ENCODE assay signal across 21 cellular contexts in genomic region chr7:70556761-70557160, GRCh38.
DNase-seq lines count a peak whose midpoint lies in the region; ATAC-seq, FAIRE-seq and TF ChIP-seq lines count a peak whose summit lies in the region.
"Had no signal": no experiment of that assay in that cellular context is flagged by ENCODE, and none has a peak within 500 bp of the region (broad histone marks: within the 10 kb centered on the region; RNA-seq: fewer than 3 reads in every experiment).

No MANE protein-coding gene starts in this region.

- DNase-seq in right lobe of liver, result no peak
- no peak for DNase-seq in HepG2 (ENCODE audit: low spot score)
- no peak for DNase-seq in glutamatergic neuron
- DNase-seq in nephron progenitor cell, result no peak
- DNase-seq in CD4-positive, alpha-beta memory T cell, result no peak
- no peak for DNase-seq in GM19239 (ENCODE audit: insufficient read length, low spot score)
- DNase-seq: 8988T; ACHN; BE2C; C1 segment of cervical spinal cord; Caco-2; Calu3; CD4-positive, CD25-positive, alpha-beta regulatory T cell; CD8-positive, alpha-beta T cell; DMS79 treated with DMSO at 0.1 percent for 48 hours; GF-D8 had no signal

- no peak for TF ChIP-seq CTCF in right lobe of liver (IDR thresholded peaks at IDR 0.05)
- TF ChIP-seq CTCF in HepG2 (CRISPR knock-in tag; IDR thresholded peaks at IDR 0.05), result no peak
- TF ChIP-seq CTCF in glutamatergic neuron (IDR thresholded peaks at IDR 0.05; ENCODE audit: partially characterized antibody, unreplicated experiment), result no peak
- no peak for TF ChIP-seq CTCF in nephron progenitor cell (IDR thresholded peaks at IDR 0.05)

- peaks cover 33% of the 10 kb centered on the region for H3K9me3 Mint-ChIP-seq in glutamatergic neuron (ENCODE audit: unreplicated experiment)
- peaks cover 21% of the 10 kb centered on the region for H3K9me3 Mint-ChIP-seq in nephron progenitor cell
- H3K9me3 Mint-ChIP-seq in CD4-positive, alpha-beta memory T cell, result peaks cover 0 to 18% (median 7%) of the 10 kb centered on the region in 8 donors

- H3K4me3 ChIP-seq in right lobe of liver (no peak overlapping the region), HepG2 (replicated peaks in 1 of 3; ENCODE audit: insufficient read depth in 1 of 3, low read depth in 2 of 3, low read length in 3 of 3) (no peak overlapping the region)
- no peak overlapping the region for H3K4me3 ChIP-seq in CD4-positive, alpha-beta memory T cell (ENCODE audit: low read length in 2 of 2)
- H3K4me3 ChIP-seq: BLaER1 had no signal

- H3K27me3 ChIP-seq in right lobe of liver (no peaks in the 10 kb centered on the region), HepG2 (ENCODE audit: control insufficient read depth in 1 of 2, insufficient read depth in 2 of 2, low read length in 2 of 2) (no peaks in the 10 kb centered on the region)
- H3K27me3 ChIP-seq in CD4-positive, alpha-beta memory T cell (ENCODE audit: insufficient read depth, low read length), result no peaks in the 10 kb centered on the region
- H3K27me3 ChIP-seq: BE2C, BLaER1 had no signal

- intact Hi-C loops in right lobe of liver (cut with DNase I), result no loop called here
- intact Hi-C loops in HepG2 (cut with micrococcal nuclease; ENCODE audit: unreplicated experiment), result no loop called here
- intact Hi-C loops in CD4-positive, alpha-beta memory T cell (cut with micrococcal nuclease), result no loop called here

- H3K36me3 ChIP-seq in right lobe of liver (no peaks in the 10 kb centered on the region), HepG2 (replicated peaks in 1 of 2; ENCODE audit: control insufficient read depth in 1 of 2, insufficient read depth in 2 of 2, low read length in 2 of 2) (no peaks in the 10 kb centered on the region)
- H3K36me3 ChIP-seq in CD4-positive, alpha-beta memory T cell (ENCODE audit: insufficient read depth, low read length), result no peaks in the 10 kb centered on the region
- H3K36me3 ChIP-seq: BE2C had no signal

- H3K4me3 Mint-ChIP-seq in glutamatergic neuron (ENCODE audit: unreplicated experiment), result peak overlapping the region; percentile 32
- no peak overlapping the region for H3K4me3 Mint-ChIP-seq in nephron progenitor cell
- H3K4me3 Mint-ChIP-seq in CD4-positive, alpha-beta memory T cell, result no peak overlapping the region
- H3K4me3 Mint-ChIP-seq: CD14-positive monocyte; CD4-positive, CD25-positive, alpha-beta regulatory T cell; CD8-positive, alpha-beta T cell had no signal

- POLR2A ChIA-PET in HepG2 (lab: Yijun Ruan, JAX), result no interaction called here
- POLR2A ChIA-PET in CD4-positive, alpha-beta memory T cell (lab: Charles Lee; ENCODE audit: partially characterized antibody), result no interaction called here

- no peaks in the 10 kb centered on the region for H3K79me2 ChIP-seq in HepG2 (ENCODE audit: insufficient read depth, low read length)

- no peaks in the 10 kb centered on the region for H3K9me3 ChIP-seq in right lobe of liver
- no peaks in the 10 kb centered on the region for H3K9me3 ChIP-seq in HepG2 (ENCODE audit: low read length)
- H3K9me3 ChIP-seq in CD4-positive, alpha-beta memory T cell (ENCODE audit: control insufficient read depth in 1 of 2, low read length in 2 of 2), result no peaks in the 10 kb centered on the region
- H3K9me3 ChIP-seq: BE2C, Caco-2 had no signal

- ATAC-seq in right lobe of liver (peak in 3 of 4 donors; percentile 9 to 29 (median 28)), HepG2 (no peak)
- ATAC-seq: CD8-positive, alpha-beta T cell had no signal

- TF ChIP-seq EP300 in HepG2 (IDR thresholded peaks at IDR 0.05; ENCODE audit: low read depth in 2 of 2, low read length in 2 of 2) (no peak), HepG2 (CRISPR knock-in tag; IDR thresholded peaks at IDR 0.05; ENCODE audit: borderline replicate concordance) (no peak)

- H3K4me2 ChIP-seq in HepG2 (ENCODE audit: low read depth, low read length), result no peak overlapping the region
- H3K4me2 ChIP-seq: BLaER1 had no signal

- no peak for TF ChIP-seq POLR2A in right lobe of liver (IDR thresholded peaks at IDR 0.05)
- TF ChIP-seq POLR2A in HepG2 (IDR thresholded peaks at IDR 0.05; ENCODE audit: insufficient read depth in 1 of 2, low read depth in 2 of 2, low read length in 2 of 2), result no peak

- TF ChIP-seq RAD21 in HepG2 (CRISPR knock-in tag; IDR thresholded peaks at IDR 0.05), result no peak

- no peaks in the 10 kb centered on the region for H3K4me1 ChIP-seq in right lobe of liver
- H3K4me1 ChIP-seq in HepG2 (ENCODE audit: insufficient read depth, low read length), result no peaks in the 10 kb centered on the region
- no peaks in the 10 kb centered on the region for H3K4me1 ChIP-seq in CD4-positive, alpha-beta memory T cell (ENCODE audit: insufficient read depth, low read length)
- H3K4me1 ChIP-seq: BE2C, Caco-2 had no signal

- H3K9ac ChIP-seq in HepG2 (ENCODE audit: insufficient read depth, low read depth, low read length), result no peak overlapping the region
- H3K9ac ChIP-seq: BLaER1 had no signal

- peak overlapping the region; percentile 79 for H3K27ac Mint-ChIP-seq in glutamatergic neuron (ENCODE audit: unreplicated experiment)
- H3K27ac Mint-ChIP-seq in nephron progenitor cell, result peak overlapping the region; percentile 9
- no peak overlapping the region for H3K27ac Mint-ChIP-seq in CD4-positive, alpha-beta memory T cell
- H3K27ac Mint-ChIP-seq: CD14-positive monocyte; CD4-positive, CD25-positive, alpha-beta regulatory T cell; CD8-positive, alpha-beta T cell had no signal

- no TSS peak for BruUV-seq in HepG2 (replicated peaks; lab: Mats Ljungman, UMichigan)

- no peak for FAIRE-seq in HepG2 (lab: Jason Lieb, UNC)
- FAIRE-seq in GM19239 (lab: Jason Lieb, UNC), result no peak
- FAIRE-seq: A204.1, D721Med, G401.6 had no signal

- H3K36me3 Mint-ChIP-seq in glutamatergic neuron (ENCODE audit: unreplicated experiment) (peaks cover 21% of the 10 kb centered on the region), nephron progenitor cell (ENCODE audit: low read depth) (peaks cover 32% of the 10 kb centered on the region)
- peaks cover 0 to 14% of the 10 kb centered on the region in 2 donors for H3K36me3 Mint-ChIP-seq in CD4-positive, alpha-beta memory T cell
- H3K36me3 Mint-ChIP-seq: CD14-positive monocyte; CD4-positive, CD25-positive, alpha-beta regulatory T cell; CD8-positive, alpha-beta T cell had no signal

- H3K27me3 Mint-ChIP-seq in glutamatergic neuron (ENCODE audit: unreplicated experiment) (peaks cover 21% of the 10 kb centered on the region), nephron progenitor cell (ENCODE audit: low read depth, poor library complexity) (no peaks in the 10 kb centered on the region)
- no peaks in the 10 kb centered on the region for H3K27me3 Mint-ChIP-seq in CD4-positive, alpha-beta memory T cell
- H3K27me3 Mint-ChIP-seq: CD4-positive, CD25-positive, alpha-beta regulatory T cell had no signal

- no peaks in the 10 kb centered on the region for H4K20me1 ChIP-seq in HepG2 (ENCODE audit: insufficient read depth, low read length)
- H4K20me1 ChIP-seq: BLaER1 had no signal

- H3K27ac ChIP-seq in right lobe of liver (no peak overlapping the region), HepG2 (ENCODE audit: extremely low read length, insufficient read depth, low read length) (no peak overlapping the region)
- H3K27ac ChIP-seq in CD4-positive, alpha-beta memory T cell (ENCODE audit: low read depth, low read length), result no peak overlapping the region
- H3K27ac ChIP-seq: BLaER1 had no signal

- WGBS in right lobe of liver (ENCODE audit: insufficient coverage, low coverage, low lambda C conversion rate, missing lambda C conversion rate), result 93% methylated on average over 2 of the region's 2 CpGs
- 2% methylated on average over 2 of the region's 2 CpGs for WGBS in HepG2 (ENCODE audit: low lambda C conversion rate)

- no peak overlapping the region for H2AFZ ChIP-seq in HepG2 (ENCODE audit: low read length)

- CTCF ChIA-PET in HepG2 (lab: Yijun Ruan, JAX; ENCODE audit: low intra/inter-chr PET ratio, low total read pairs), result no interaction called here
- CTCF ChIA-PET in CD4-positive, alpha-beta memory T cell (lab: Charles Lee; ENCODE audit: partially characterized antibody), result no interaction called here

- in situ Hi-C loops in HepG2 (cut with HindIII; ENCODE audit: extremely low pct_ligation_motif_present, low pct_unique_long_range_greater_than_20kb), result no loop called here

- peaks cover 35% of the 10 kb centered on the region for H3K4me1 Mint-ChIP-seq in glutamatergic neuron (ENCODE audit: low read depth, unreplicated experiment)
- peaks cover 1% of the 10 kb centered on the region for H3K4me1 Mint-ChIP-seq in nephron progenitor cell
- H3K4me1 Mint-ChIP-seq in CD4-positive, alpha-beta memory T cell, result no peaks in the 10 kb centered on the region
- H3K4me1 Mint-ChIP-seq: CD14-positive monocyte; CD4-positive, CD25-positive, alpha-beta regulatory T cell had no signal

TF ChIP-seq in HepG2, 621 proteins besides CTCF, POLR2A, EP300 and RAD21:
- TF ChIP-seq CAMTA2 (CRISPR knock-in tag; IDR thresholded peaks at IDR 0.05; ENCODE audit: borderline replicate concordance) (no peak), HNRNPK (IDR thresholded peaks at IDR 0.05; ENCODE audit: low read depth, low read length, poor library complexity, severe bottlenecking) (no peak), FOXP1 (IDR thresholded peaks at IDR 0.05) (no peak), FOXP1 (CRISPR knock-in tag; IDR thresholded peaks at IDR 0.05) (no peak), GATA4 (IDR thresholded peaks at IDR 0.05; ENCODE audit: borderline replicate concordance, low read depth) (no peak)
- TF ChIP-seq, protein P1, sequence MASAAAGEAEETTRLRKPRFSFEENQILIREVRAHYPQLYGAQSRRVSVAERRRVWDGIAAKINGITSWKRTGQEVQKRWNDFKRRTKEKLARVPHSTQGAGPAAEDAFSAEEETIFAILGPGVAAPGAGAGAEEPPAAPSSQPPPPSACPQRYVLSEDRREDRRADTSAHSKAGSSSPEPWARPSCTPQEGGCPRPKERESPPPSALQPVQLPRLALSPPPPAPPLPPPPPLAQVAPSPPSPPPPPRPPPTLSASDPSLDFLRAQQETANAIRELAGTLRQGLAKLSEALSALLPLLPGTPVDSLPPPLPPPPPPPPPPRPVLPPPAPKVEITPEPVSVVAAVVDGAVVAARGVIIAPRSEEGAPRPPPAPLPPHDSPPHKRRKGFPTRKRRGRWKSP (CRISPR knock-in tag; IDR thresholded peaks at IDR 0.05), result no peak

Comparison
In these comparisons a context has a peak if more than half of its experiments do, and no peak if none do; other contexts are left out.
1. H3K27ac Mint-ChIP-seq: peak in glutamatergic neuron (single experiment) and nephron progenitor cell (single experiment); none in CD4-positive, alpha-beta memory T cell (0 of 7).